Comparison of ENCODE assay signal across 23 cellular contexts in the genomic region with DNA sequence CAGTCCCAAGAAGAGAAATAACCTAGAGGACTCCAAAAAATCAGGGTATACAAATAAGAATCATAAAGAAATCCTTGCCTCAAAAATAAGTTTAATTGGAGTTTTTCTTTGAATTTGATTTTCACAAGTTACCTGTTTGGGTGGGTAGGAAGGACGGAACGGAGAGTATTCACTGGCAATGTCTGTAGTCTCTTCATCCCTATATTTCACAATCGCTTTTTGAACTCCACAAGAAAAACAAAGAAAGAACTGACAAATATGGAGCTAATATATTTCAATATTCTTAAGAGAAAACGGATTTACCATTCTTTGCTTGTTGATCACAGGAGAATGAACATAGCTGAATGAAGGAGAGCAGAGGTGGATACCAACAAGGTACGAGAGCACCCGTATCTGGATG.
"Had no signal": no experiment of that assay in that cellular context is flagged by ENCODE, and none has a peak within 500 bp of the region (broad histone marks: within the 10 kb centered on the region; RNA-seq: fewer than 3 reads in every experiment).

No MANE protein-coding gene starts in this region.

- H3K36me3 ChIP-seq: cardiac muscle cell, left lung, neutrophil, ovary, prostate gland, right atrium auricular region had no signal

- H3K4me1 ChIP-seq: left lung, prostate gland had no signal

- H3K4me3 ChIP-seq: body of pancreas, cardiac muscle cell, left lung, lung, ovary, prostate gland, right atrium auricular region, tibial artery had no signal

- H3K27ac Mint-ChIP-seq: activated T-cell treated with anti-CD3 and anti-CD28 coated beads, Interleukin-2, amount 50 U/mL, for 72 hours; mesothelial cell of epicardium; T-helper 17 cell had no signal

- H3K27me3 Mint-ChIP-seq: stimulated activated naive CD8-positive, alpha-beta T cell treated with anti-CD3 and anti-CD28 coated beads, Interleukin-15, amount 100 ng/mL, for 72 hours; T-helper 17 cell had no signal

- DNase-seq: activated effector memory CD4-positive, alpha-beta T cell treated with anti-CD3 and anti-CD28 coated beads, Interleukin-2, amount 50 U/mL, for 16 hours; activated naive CD4-positive, alpha-beta T cell treated with anti-CD3 and anti-CD28 coated beads, Interleukin-2, amount 50 U/mL, for 16 hours; activated T-cell treated with anti-CD3 and anti-CD28 coated beads, Interleukin-2, amount 50 U/mL, for 72 hours; anterior cingulate cortex; body of pancreas; dermis blood vessel endothelial cell; effector CD8-positive, alpha-beta T cell; erythroblast; foreskin keratinocyte; left lung; ovary; stimulated activated CD4-positive, alpha-beta T cell treated with anti-CD3 and anti-CD28 coated beads, Interleukin-4, amount 100 ng/mL, for 24 hours; stimulated activated naive CD8-positive, alpha-beta T cell treated with anti-CD3 and anti-CD28 coated beads, Interleukin-15, amount 100 ng/mL, for 72 hours; SW 1271; T-helper 17 cell; tibial artery had no signal

- H3K27ac ChIP-seq: cardiac muscle cell, foreskin keratinocyte, left lung, neutrophil, ovary, prostate gland, right atrium auricular region, tibial artery had no signal

- H3K4me3 Mint-ChIP-seq: activated T-cell treated with anti-CD3 and anti-CD28 coated beads, Interleukin-2, amount 50 U/mL, for 72 hours; mesothelial cell of epicardium; nephron; stimulated activated naive CD8-positive, alpha-beta T cell treated with anti-CD3 and anti-CD28 coated beads, Interleukin-15, amount 100 ng/mL, for 72 hours; T-helper 17 cell had no signal

- H3K9me3 Mint-ChIP-seq: activated T-cell treated with anti-CD3 and anti-CD28 coated beads, Interleukin-2, amount 50 U/mL, for 72 hours; mesothelial cell of epicardium; nephron; stimulated activated naive CD8-positive, alpha-beta T cell treated with anti-CD3 and anti-CD28 coated beads, Interleukin-15, amount 100 ng/mL, for 72 hours had no signal

- ATAC-seq: activated T-cell treated with anti-CD3 and anti-CD28 coated beads, Interleukin-2, amount 50 U/mL, for 72 hours; body of pancreas; foreskin keratinocyte; left lung; stimulated activated naive CD8-positive, alpha-beta T cell treated with anti-CD3 and anti-CD28 coated beads, Interleukin-15, amount 100 ng/mL, for 72 hours; T-helper 17 cell had no signal

- H3K27me3 ChIP-seq: body of pancreas, cardiac muscle cell, foreskin keratinocyte, left lung, neutrophil, ovary, right atrium auricular region, tibial artery had no signal
